Comparison of ENCODE assay signal across 8 cellular contexts in the genomic region with DNA sequence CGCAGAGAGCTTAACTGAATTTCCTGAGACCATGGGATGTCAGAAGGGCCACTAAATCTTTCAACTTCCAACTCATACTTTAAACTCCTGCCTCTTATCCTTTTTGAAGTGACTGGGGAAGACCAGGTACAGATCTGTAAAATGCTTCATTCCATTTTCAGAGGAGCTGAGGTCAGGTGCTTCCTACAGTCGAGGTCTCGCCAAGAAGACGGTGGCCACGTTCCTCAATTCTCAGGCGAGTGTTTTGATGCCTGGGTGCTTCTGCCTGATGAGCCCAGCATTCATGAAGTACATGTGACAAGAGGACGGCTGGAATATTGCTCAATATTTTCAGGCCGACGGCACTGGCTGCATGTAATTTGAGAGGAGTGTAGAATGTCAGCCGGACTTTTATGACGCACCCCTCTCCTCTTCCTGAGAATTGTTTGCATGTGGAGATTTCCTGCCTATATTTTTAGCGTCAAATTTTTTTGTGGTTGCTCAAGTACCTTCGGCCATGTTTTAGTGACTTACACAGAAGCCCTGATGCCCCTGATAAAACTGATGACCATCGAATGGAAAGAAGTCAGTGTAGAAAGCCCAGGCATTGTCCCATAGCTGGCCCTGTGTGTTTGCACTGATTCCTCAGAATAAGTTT. TPM values are rescaled to one million over a fixed set of nuclear protein-coding genes. Genes with fewer than 3 reads are reported as not detected.
DNase-seq lines count a peak whose midpoint lies in the region; ATAC-seq and TF ChIP-seq lines count a peak whose summit lies in the region.

No MANE protein-coding gene starts in this region.

- DNase-seq in AG09309 (ENCODE audit: low read depth) (peak; percentile 98), HFFc6 (peak; percentile 98), SW 1271 (lab: John Stamatoyannopoulos, UW) (peak; percentile 88 to 92), fibroblast of the aortic adventitia (ENCODE audit: low read depth) (peak; percentile 98), gastrocnemius medialis (peak; percentile 93 to 94), NCI-H2171 treated with DMSO at 0.1 percent for 48 hours (lab: John Stamatoyannopoulos, UW) (no peak)

- H3K4me1 Mint-ChIP-seq in HFFc6 (ENCODE audit: low read depth) = peaks cover 95% of the 10 kb centered on the region

- peak overlapping the region; percentile 80 for H3K4me3 Mint-ChIP-seq in HFFc6

- H3K4me3 ChIP-seq in AG09309 (ENCODE audit: control insufficient read depth, low read depth, low read length) (no peak overlapping the region), fibroblast of the aortic adventitia (ENCODE audit: low read depth, low read length) (no peak overlapping the region), gastrocnemius medialis (peak overlapping the region in 2 of 4 donors; percentile 1 to 2)

- H3K9me3 Mint-ChIP-seq in HFFc6 = no peaks in the 10 kb centered on the region; the same call in 1 of the 2 replicates

- H3K4me1 ChIP-seq in gastrocnemius medialis = peaks cover 65 to 70% of the 10 kb centered on the region in 2 donors

- intact Hi-C loops in gastrocnemius medialis (cut with DNase I; ENCODE audit: low total_unique reads) = no loop called here

- peak; percentile 53 to 75 for TF ChIP-seq POLR2A in gastrocnemius medialis (IDR thresholded peaks at IDR 0.05)

- in situ Hi-C loops in gastrocnemius medialis (cut with MboI; ENCODE audit: low sequenced_read_pairs in 4 of 4) = loop anchor here in 2 of 4 donors (10.0 to 25.0 kb wide), 3 partner anchors 473 to 851 kb away; no protein-coding TSS in a partner anchor

- no peaks in the 10 kb centered on the region for H3K9me3 ChIP-seq in gastrocnemius medialis

- ATAC-seq in gastrocnemius medialis = peak; percentile 52 to 65
- ATAC-seq in HG03159 (IDR thresholded peaks at IDR 0.05; ENCODE audit: unreplicated experiment) = no peak
- ATAC-seq in HG03045 (IDR thresholded peaks at IDR 0.05; ENCODE audit: unreplicated experiment) = no peak

- no peaks in the 10 kb centered on the region for H3K27me3 ChIP-seq in gastrocnemius medialis

- TF ChIP-seq CTCF in AG09309 (IDR thresholded peaks at IDR 0.05; ENCODE audit: control insufficient read depth, insufficient read depth, low read depth, low read length, missing control alignments) = no peak
- TF ChIP-seq CTCF in HFFc6 (IDR thresholded peaks at IDR 0.05) = no peak
- TF ChIP-seq CTCF in fibroblast of the aortic adventitia (IDR thresholded peaks at IDR 0.05; ENCODE audit: insufficient read depth, low read length) = no peak
- no peak for TF ChIP-seq CTCF in gastrocnemius medialis (IDR thresholded peaks at IDR 0.05 in 4 of 5, conservative IDR thresholded peaks at IDR 0.05 in 1 of 5)

- no peaks in the 10 kb centered on the region for H3K36me3 ChIP-seq in gastrocnemius medialis

- H3K27ac ChIP-seq in gastrocnemius medialis = peak overlapping the region; percentile 86 to 94 (median 89)

- peak overlapping the region; percentile 96 for H3K27ac Mint-ChIP-seq in HFFc6

- peaks cover 7% of the 10 kb centered on the region for H3K27me3 Mint-ChIP-seq in HFFc6 (ENCODE audit: insufficient read depth)

- no peaks in the 10 kb centered on the region for H3K36me3 Mint-ChIP-seq in HFFc6 (ENCODE audit: low read depth)

RNA-seq across cellular contexts. Expression of gene GLRX, which starts 38.8 kb away (rescaled TPM):
- total RNA-seq in HFFc6 (2021; fragmentation: NEBNext Ultra II Directional; extraction: Animal tissue kit (Norgen Biotek cat#: 25700)) = 100 to 1,000 TPM; 139 to 183 (median 150) TPM
- total RNA-seq in fibroblast of the aortic adventitia (ENCODE audit: low replicate concordance) = 13.3 and 31.6 TPM in 2 replicates
- total RNA-seq in gastrocnemius medialis = 1,000 to 10,000 TPM; 1,042 to 2,721 (median 1,859) TPM

Comparison
In these comparisons a context has a peak if more than half of its experiments do, and no peak if none do; other contexts are left out.
1. ATAC-seq: peak in gastrocnemius medialis (2 of 2); none in HG03159 (single experiment) and HG03045 (single experiment).
2. RNA of gene GLRX, which starts 38.8 kb away (total RNA-seq): 1,042 to 2,721 TPM in gastrocnemius medialis; 139 to 183 TPM in HFFc6 and 13.3 to 31.6 TPM in fibroblast of the aortic adventitia; every median in the first group is over 4 times any median in the second.